Comparison of ENCODE assay signal across 13 cellular contexts in the genomic region with DNA sequence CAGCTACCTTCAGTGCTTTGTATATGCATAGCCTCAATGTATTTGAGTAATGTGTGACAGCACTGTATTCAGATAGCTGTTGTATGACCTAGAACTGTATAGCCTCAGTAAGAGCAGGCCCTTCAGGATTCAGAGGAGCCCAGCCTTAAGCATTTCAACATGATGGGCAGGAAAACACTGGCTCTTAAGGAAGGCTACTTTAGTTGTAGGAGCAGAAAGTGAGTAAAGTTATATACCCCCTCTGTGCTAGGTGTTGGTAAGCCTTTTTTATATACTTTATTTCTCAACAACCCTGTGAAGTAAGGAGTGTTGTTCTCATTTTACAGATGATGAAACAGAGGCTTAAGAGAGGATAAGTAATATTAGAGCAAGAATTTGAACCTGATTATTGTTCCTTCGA.
"Had no signal": no experiment of that assay in that cellular context is flagged by ENCODE, and none has a peak within 500 bp of the region (broad histone marks: within the 10 kb centered on the region; RNA-seq: fewer than 3 reads in every experiment).

No MANE protein-coding gene starts in this region.

- H3K4me3 ChIP-seq: breast epithelium, pancreas had no signal

- H3K9me3 ChIP-seq: breast epithelium, pancreas had no signal

- H3K27me3 Mint-ChIP-seq: activated B cell treated with CpG ODN at 0.5 μM for 24 hours; stimulated activated memory B cell treated with anti-CD40 and anti-IgM and Interleukin-4, amounts not matched to agents 10 μg/mL and 1 μg/mL and 100 μg/mL, for 72 hours had no signal

- H3K36me3 ChIP-seq: breast epithelium had no signal

- H3K27me3 ChIP-seq: breast epithelium, pancreas had no signal

- H3K27ac Mint-ChIP-seq: activated B cell treated with CpG ODN at 0.5 μM for 24 hours; stimulated activated memory B cell treated with anti-CD40 and anti-IgM and Interleukin-4, amounts not matched to agents 10 μg/mL and 1 μg/mL and 100 μg/mL, for 72 hours; T-helper 2 cell treated with Interferon-gamma antibody and Interleukin-4, amounts not matched to agents 5 μg/mL and 100 μg/mL, for 36 hours had no signal

- H3K4me3 Mint-ChIP-seq: activated B cell treated with CpG ODN at 0.5 μM for 24 hours; activated T-cell treated with anti-CD3 and anti-CD28 coated beads, Interleukin-2, amount 50 U/mL, for 72 hours; stimulated activated memory B cell treated with anti-CD40 and anti-IgM and Interleukin-4, amounts not matched to agents 10 μg/mL and 1 μg/mL and 100 μg/mL, for 72 hours; T-helper 2 cell treated with Interferon-gamma antibody and Interleukin-4, amounts not matched to agents 5 μg/mL and 100 μg/mL, for 36 hours had no signal

- H3K4me1 ChIP-seq: breast epithelium, pancreas had no signal

- DNase-seq: activated B cell treated with CpG ODN at 0.5 μM for 24 hours; activated CD4-positive, alpha-beta T cell treated with anti-CD3 and anti-CD28 coated beads for 48 hours; activated CD8-positive, alpha-beta memory T cell treated with anti-CD3 and anti-CD28 coated beads, Interleukin-2, amount 50 U/mL, for 48 hours; activated gamma-delta T cell; activated T-cell treated with anti-CD3 and anti-CD28 coated beads, Interleukin-2, amount 50 U/mL, for 72 hours; left colon; pancreas; retina; stimulated activated CD4-positive, alpha-beta T cell treated with anti-CD3 and anti-CD28 coated beads, Interleukin-2, amount 100 ng/mL, for 48 hours had no signal

- H3K9me3 Mint-ChIP-seq: activated B cell treated with CpG ODN at 0.5 μM for 24 hours; activated naive CD4-positive, alpha-beta T cell treated with anti-CD3 and anti-CD28 coated beads, Interleukin-2, amount 50 U/mL, for 72 hours; activated T-cell treated with anti-CD3 and anti-CD28 coated beads, Interleukin-2, amount 50 U/mL, for 72 hours; stimulated activated memory B cell treated with anti-CD40 and anti-IgM and Interleukin-4, amounts not matched to agents 10 μg/mL and 1 μg/mL and 100 μg/mL, for 72 hours; T-helper 2 cell treated with Interferon-gamma antibody and Interleukin-4, amounts not matched to agents 5 μg/mL and 100 μg/mL, for 36 hours had no signal

- ATAC-seq: activated naive CD4-positive, alpha-beta T cell treated with anti-CD3 and anti-CD28 coated beads, Interleukin-2, amount 50 U/mL, for 72 hours; activated T-cell treated with anti-CD3 and anti-CD28 coated beads, Interleukin-2, amount 50 U/mL, for 72 hours; left colon; pancreas; stimulated activated memory B cell treated with anti-CD40 and anti-IgM and Interleukin-4, amounts not matched to agents 10 μg/mL and 1 μg/mL and 100 μg/mL, for 72 hours had no signal

- H3K27ac ChIP-seq: breast epithelium, pancreas had no signal
